ENCODE assay signal across 16 cellular contexts in genomic region chr12:34398366-34398705, GRCh38.
DNase-seq lines count a peak whose midpoint lies in the region; ATAC-seq, FAIRE-seq and TF ChIP-seq lines count a peak whose summit lies in the region.
"Had no signal": no experiment of that assay in that cellular context is flagged by ENCODE, and none has a peak within 500 bp of the region (broad histone marks: within the 10 kb centered on the region; RNA-seq: fewer than 3 reads in every experiment).

No MANE protein-coding gene starts in this region.

- no peaks in the 10 kb centered on the region for H3K4me1 Mint-ChIP-seq in activated CD8-positive, alpha-beta memory T cell treated with anti-CD3 and anti-CD28 coated beads, Interleukin-2, amount 10 ng/mL, durations not matched to agents 7 days and 5 days
- H3K4me1 Mint-ChIP-seq: central memory CD8-positive, alpha-beta T cell; mesothelial cell of epicardium; stimulated activated effector memory CD8-positive, alpha-beta T cell treated with anti-CD3 and anti-CD28 coated beads, Interleukin-12 subunit alpha, Interleukin-12 subunit beta, amount 100 ng/mL, for 72 hours had no signal

- peaks cover 3% of the 10 kb centered on the region for H3K36me3 Mint-ChIP-seq in activated CD8-positive, alpha-beta memory T cell treated with anti-CD3 and anti-CD28 coated beads, Interleukin-2, amount 10 ng/mL, durations not matched to agents 7 days and 5 days
- H3K36me3 Mint-ChIP-seq: mesothelial cell of epicardium; stimulated activated effector memory CD8-positive, alpha-beta T cell treated with anti-CD3 and anti-CD28 coated beads, Interleukin-12 subunit alpha, Interleukin-12 subunit beta, amount 100 ng/mL, for 72 hours had no signal

- no peak overlapping the region for H3K4me3 Mint-ChIP-seq in activated CD8-positive, alpha-beta memory T cell treated with anti-CD3 and anti-CD28 coated beads, Interleukin-2, amount 10 ng/mL, durations not matched to agents 7 days and 5 days
- H3K4me3 Mint-ChIP-seq: activated T-helper 1 cell treated with anti-CD3 and anti-CD28 coated beads, Interleukin-12 subunit alpha, Interleukin-12 subunit beta, Interleukin-2, Interleukin-4 antibody, amounts not matched to agents 30 ng/mL and 10 ng/mL and 1 ng/mL, durations not matched to agents 14 hours and 24 hours and 36 hours; central memory CD8-positive, alpha-beta T cell; mesothelial cell of epicardium; stimulated activated effector memory CD8-positive, alpha-beta T cell treated with anti-CD3 and anti-CD28 coated beads, Interleukin-12 subunit alpha, Interleukin-12 subunit beta, amount 100 ng/mL, for 72 hours had no signal

- TF ChIP-seq EP300 in K562 (IDR thresholded peaks at IDR 0.05; ENCODE audit: low read length) (no peak), tibial nerve (IDR thresholded peaks at IDR 0.05) (no peak)

- WGBS in K562 (ENCODE audit: insufficient coverage, low coverage, missing lambda C conversion rate) = 1% methylated on average over 16 of the region's 16 CpGs
- 60 to 69% methylated on average over 16 of the region's 16 CpGs for WGBS in tibial nerve, 2 donors

- H3K9me3 ChIP-seq in K562 (replicated peaks; ENCODE audit: control insufficient read depth, insufficient read depth, low read depth, low read length) (no peaks in the 10 kb centered on the region), lower lobe of right lung (peaks cover 15% of the 10 kb centered on the region), tibial nerve (peaks cover 0 to 100% (median 2%) of the 10 kb centered on the region in 4 donors)

- TF ChIP-seq POLR2A in K562 (conservative IDR thresholded peaks at IDR 0.05) = no peak
- no peak for TF ChIP-seq POLR2A in tibial nerve (IDR thresholded peaks at IDR 0.05)

- no peaks in the 10 kb centered on the region for H3K4me1 ChIP-seq in K562 (replicated peaks in 1 of 2; ENCODE audit: control insufficient read depth in 2 of 2, insufficient read depth in 2 of 2, low read length in 2 of 2)
- no peaks in the 10 kb centered on the region for H3K4me1 ChIP-seq in lower lobe of right lung
- H3K4me1 ChIP-seq in tibial nerve = no peaks in the 10 kb centered on the region

- no peaks in the 10 kb centered on the region for H4K20me1 ChIP-seq in K562 (replicated peaks; ENCODE audit: control insufficient read depth, insufficient read depth, low read length)

- H3K9ac ChIP-seq in K562 (ENCODE audit: insufficient read depth in 1 of 2, low read depth in 2 of 2, low read length in 2 of 2) = no peak overlapping the region

- H3K4me2 ChIP-seq in K562 (ENCODE audit: insufficient read depth, low read length) = no peak overlapping the region

- H3K79me2 ChIP-seq in K562 (ENCODE audit: control insufficient read depth, insufficient read depth, low read length) = no peaks in the 10 kb centered on the region

- POLR2A ChIA-PET in K562 (lab: Yijun Ruan, JAX) = no interaction called here

- no peak overlapping the region for H2AFZ ChIP-seq in K562 (ENCODE audit: low read depth, low read length)

- no peak for TF ChIP-seq RAD21 in K562 (CRISPR knock-in tag; conservative IDR thresholded peaks at IDR 0.05 in 1 of 2, IDR thresholded peaks at IDR 0.05 in 1 of 2)

- TF ChIP-seq CTCF in K562 (IDR thresholded peaks at IDR 0.05 in 2 of 3, conservative IDR thresholded peaks at IDR 0.05 in 1 of 3; ENCODE audit: insufficient read depth in 2 of 3, low read depth in 1 of 3, low read length in 3 of 3) (no peak), lower lobe of right lung (IDR thresholded peaks at IDR 0.05) (no peak), tibial nerve (IDR thresholded peaks at IDR 0.05) (no peak)

- no TSS peak for BruUV-seq in K562 (replicated peaks; lab: Mats Ljungman, UMichigan)

- no peaks in the 10 kb centered on the region for H3K27me3 Mint-ChIP-seq in activated CD8-positive, alpha-beta memory T cell treated with anti-CD3 and anti-CD28 coated beads, Interleukin-2, amount 10 ng/mL, durations not matched to agents 7 days and 5 days
- H3K27me3 Mint-ChIP-seq: central memory CD8-positive, alpha-beta T cell had no signal

- H3K27ac ChIP-seq in K562 (ENCODE audit: extremely low read depth, low read depth, low read length) (no peak overlapping the region), lower lobe of right lung (no peak overlapping the region), tibial nerve (no peak overlapping the region)

- in situ Hi-C loops in K562 (cut with MboI) = no loop called here

- CTCF ChIA-PET in activated CD8-positive, alpha-beta memory T cell treated with anti-CD3 and anti-CD28 coated beads, Interleukin-2, amount 10 ng/mL, durations not matched to agents 7 days and 5 days (lab: Charles Lee) = no interaction called here
- CTCF ChIA-PET in K562 (lab: Yijun Ruan, JAX; ENCODE audit: low intra/inter-chr PET ratio) = no interaction called here

- H3K36me3 ChIP-seq in K562 (ENCODE audit: control insufficient read depth, insufficient read depth, low read length) = no peaks in the 10 kb centered on the region
- no peaks in the 10 kb centered on the region for H3K36me3 ChIP-seq in lower lobe of right lung
- no peaks in the 10 kb centered on the region for H3K36me3 ChIP-seq in tibial nerve

- peaks cover 0 to 56% of the 10 kb centered on the region in 2 experiments; a peak in 2 of 5 replicates for H3K27me3 ChIP-seq in K562 (ENCODE audit: control insufficient read depth in 2 of 2, insufficient read depth in 2 of 2, low read length in 2 of 2)
- H3K27me3 ChIP-seq in lower lobe of right lung (ENCODE audit: low read depth) = peaks cover 2% of the 10 kb centered on the region
- no peaks in the 10 kb centered on the region for H3K27me3 ChIP-seq in tibial nerve

- intact Hi-C loops in K562 (cut with micrococcal nuclease) (no loop called here), lower lobe of right lung (cut with DNase I) (no loop called here)

- H3K4me3 ChIP-seq in K562 = no peak overlapping the region
- no peak overlapping the region for H3K4me3 ChIP-seq in lower lobe of right lung
- H3K4me3 ChIP-seq in tibial nerve = no peak overlapping the region

- no peak for FAIRE-seq in K562 (lab: Jason Lieb, UNC)

- no peak for ATAC-seq in activated CD8-positive, alpha-beta memory T cell treated with anti-CD3 and anti-CD28 coated beads, Interleukin-2, amount 10 ng/mL, durations not matched to agents 7 days and 5 days
- no peak for ATAC-seq in K562
- ATAC-seq in lower lobe of right lung = no peak
- no peak for ATAC-seq in HG03378 (IDR thresholded peaks at IDR 0.05; ENCODE audit: unreplicated experiment)
- ATAC-seq in HG02678 (IDR thresholded peaks at IDR 0.05; ENCODE audit: unreplicated experiment) = no peak
- ATAC-seq: stimulated activated effector memory CD8-positive, alpha-beta T cell treated with anti-CD3 and anti-CD28 coated beads, Interleukin-12 subunit alpha, Interleukin-12 subunit beta, amount 100 ng/mL, for 72 hours had no signal

- H3K9me3 Mint-ChIP-seq in activated CD8-positive, alpha-beta memory T cell treated with anti-CD3 and anti-CD28 coated beads, Interleukin-2, amount 10 ng/mL, durations not matched to agents 7 days and 5 days (ENCODE audit: low read depth) = peaks cover 12% of the 10 kb centered on the region

- no peak overlapping the region for H3K27ac Mint-ChIP-seq in activated CD8-positive, alpha-beta memory T cell treated with anti-CD3 and anti-CD28 coated beads, Interleukin-2, amount 10 ng/mL, durations not matched to agents 7 days and 5 days
- H3K27ac Mint-ChIP-seq: activated T-helper 1 cell treated with anti-CD3 and anti-CD28 coated beads, Interleukin-12 subunit alpha, Interleukin-12 subunit beta, Interleukin-2, Interleukin-4 antibody, amounts not matched to agents 30 ng/mL and 10 ng/mL and 1 ng/mL, durations not matched to agents 14 hours and 24 hours and 36 hours; mesothelial cell of epicardium; stimulated activated effector memory CD8-positive, alpha-beta T cell treated with anti-CD3 and anti-CD28 coated beads, Interleukin-12 subunit alpha, Interleukin-12 subunit beta, amount 100 ng/mL, for 72 hours had no signal

- DNase-seq in activated CD8-positive, alpha-beta memory T cell treated with anti-CD3 and anti-CD28 coated beads, Interleukin-2, amount 50 U/mL, for 4 hours = peak; percentile 3
- DNase-seq in activated CD8-positive, alpha-beta memory T cell treated with anti-CD3 and anti-CD28 coated beads, Interleukin-2, amount 10 ng/mL, durations not matched to agents 7 days and 5 days = no peak
- peak in 3 of 4 experiments; percentile 0 to 1 (median 1) for DNase-seq in K562 (ENCODE audit: extremely low read depth in 1 of 4, low spot score in 3 of 4)
- DNase-seq in lower lobe of right lung = peak; percentile 32
- DNase-seq in tibial nerve (ENCODE audit: low spot score in 2 of 2) = peak; percentile 1 to 8
- DNase-seq in SHP77 treated with DMSO at 0.1 percent for 48 hours (lab: John Stamatoyannopoulos, UW) = no peak
- DNase-seq: COR-L47, foreskin melanocyte, NCI-H2107, NCI-H69 had no signal

- H3K9me1 ChIP-seq in K562 (ENCODE audit: control insufficient read depth, insufficient read depth, low read length) = no peaks in the 10 kb centered on the region

TF ChIP-seq in K562, 482 proteins besides CTCF, POLR2A, EP300 and RAD21 (continues in another document):
- TF ChIP-seq SUPT5H (IDR thresholded peaks at IDR 0.05) (no peak), NELFE (IDR thresholded peaks at IDR 0.05; ENCODE audit: insufficient read depth, insufficient read length) (no peak), MED1 (CRISPR knock-in tag; IDR thresholded peaks at IDR 0.05; ENCODE audit: borderline replicate concordance) (no peak), TSHZ1 (CRISPR knock-in tag; IDR thresholded peaks at IDR 0.05) (no peak), KHSRP (IDR thresholded peaks at IDR 0.05) (no peak)

Comparison
In these comparisons a context has a peak if more than half of its experiments do, and no peak if none do; other contexts are left out.
1. DNase-seq: peak in activated CD8-positive, alpha-beta memory T cell treated with anti-CD3 and anti-CD28 coated beads, Interleukin-2, amount 50 U/mL, for 4 hours (single experiment), K562 (3 of 4), lower lobe of right lung (single experiment) and tibial nerve (2 of 2); none in activated CD8-positive, alpha-beta memory T cell treated with anti-CD3 and anti-CD28 coated beads, Interleukin-2, amount 10 ng/mL, durations not matched to agents 7 days and 5 days (single experiment) and SHP77 treated with DMSO at 0.1 percent for 48 hours (single experiment).